ENCODE assay signal across 30 cellular contexts in genomic region chr12:93832126-93832525, GRCh38.
DNase-seq lines count a peak whose midpoint lies in the region; ATAC-seq, FAIRE-seq and TF ChIP-seq lines count a peak whose summit lies in the region.
"Had no signal": no experiment of that assay in that cellular context is flagged by ENCODE, and none has a peak within 500 bp of the region (broad histone marks: within the 10 kb centered on the region; RNA-seq: fewer than 3 reads in every experiment).

No MANE protein-coding gene starts in this region.

- TF ChIP-seq POLR2A in IMR-90 (IDR thresholded peaks at IDR 0.05; ENCODE audit: low read depth, low read length), result no peak

- DNase-seq in AG20443 (ENCODE audit: low spot score), result peak; percentile 40
- DNase-seq in IMR-90, result peak; percentile 66
- peak; percentile 33 for DNase-seq in RPMI7951 (ENCODE audit: low read depth)
- peak; percentile 65 for DNase-seq in fibroblast of peridontal ligament (ENCODE audit: extremely low read depth)
- DNase-seq in activated CD4-positive, alpha-beta memory T cell treated with anti-CD3 and anti-CD28 coated beads for 36 hours, result no peak
- DNase-seq in frontal cortex (ENCODE audit: low spot score in 2 of 2), result no peak
- no peak for DNase-seq in hepatocyte (ENCODE audit: low spot score)
- DNase-seq: Caco-2; CD8-positive, alpha-beta T cell; DMS 273 treated with DMSO at 0.1 percent for 48 hours; DMS79; H7; KG1; NCI-H1105; NCI-H146; NCI-H1930; NCI-H446; NCI-H524 treated with DMSO at 0.1 percent for 48 hours; NCI-H774; NK-92 treated with Interleukin-12 subunit alpha and Interleukin-12 subunit beta, amount 100 ng/mL, for 24 hours; SK-N-SH; SW 1271 had no signal

- POLR2A ChIA-PET in IMR-90 (lab: Charles Lee; ENCODE audit: unreplicated experiment), result no interaction called here
- POLR2A ChIA-PET in activated CD4-positive, alpha-beta memory T cell treated with anti-CD3 and anti-CD28 coated beads for 36 hours (lab: Charles Lee), result no interaction called here

- peaks cover 5% of the 10 kb centered on the region for H3K4me1 Mint-ChIP-seq in activated CD4-positive, alpha-beta memory T cell treated with anti-CD3 and anti-CD28 coated beads for 36 hours (ENCODE audit: low read depth)

- H3K9ac ChIP-seq in IMR-90 (ENCODE audit: low read depth, low read length), result no peak overlapping the region; the same call in 1 of the 2 replicates
- H3K9ac ChIP-seq: SK-N-SH had no signal

- H3K4me1 ChIP-seq in IMR-90 (ENCODE audit: control insufficient read depth, insufficient read depth, low read length) (peaks cover 2% of the 10 kb centered on the region; the same call in 1 of the 2 replicates), hepatocyte (ENCODE audit: insufficient read depth) (no peaks in the 10 kb centered on the region)
- H3K4me1 ChIP-seq: Caco-2 had no signal

- H2BK15ac ChIP-seq in IMR-90 (ENCODE audit: low read depth, low read length), result no peak overlapping the region

- H2BK120ac ChIP-seq in IMR-90 (ENCODE audit: low read depth, low read length), result no peak overlapping the region; the same call in 1 of the 2 replicates

- H3K4me3 Mint-ChIP-seq in activated CD4-positive, alpha-beta memory T cell treated with anti-CD3 and anti-CD28 coated beads for 36 hours, result no peak overlapping the region
- H3K4me3 Mint-ChIP-seq: B cell; CD8-positive, alpha-beta T cell; T-helper 1 cell treated with Interleukin-12 subunit alpha and Interleukin-12 subunit beta and Interleukin-4 antibody, amounts not matched to agents 30 μg/mL and 1 μg/mL, for 36 hours had no signal

- peaks cover 14% of the 10 kb centered on the region for H3K9me1 ChIP-seq in IMR-90 (ENCODE audit: insufficient read depth, low read length)

- H2AFZ ChIP-seq in IMR-90 (replicated peaks; ENCODE audit: low read length, poor library complexity), result no peak overlapping the region
- H2AFZ ChIP-seq in hepatocyte, result no peak overlapping the region

- H3K9me2 ChIP-seq in hepatocyte (replicated peaks; ENCODE audit: insufficient read depth), result no peaks in the 10 kb centered on the region
- H3K9me2 ChIP-seq: SK-N-SH had no signal

- FAIRE-seq in frontal cortex (lab: Jason Lieb, UNC), result no peak
- FAIRE-seq: A204.1, GM12892, HTR-8/SVneo, RCC 7860 had no signal

- TF ChIP-seq RAD21 in IMR-90 (IDR thresholded peaks at IDR 0.05; ENCODE audit: low read length), result no peak

- H3K79me1 ChIP-seq in IMR-90 (ENCODE audit: low read depth in 1 of 2, low read length in 2 of 2), result peaks cover 0 to 8% of the 10 kb centered on the region in 2 experiments; a peak in 1 of 4 replicates

- H3K4me2 ChIP-seq in IMR-90 (ENCODE audit: low read depth, low read length) (peak overlapping the region; percentile 48; the same call in 1 of the 2 replicates), hepatocyte (no peak overlapping the region)
- H3K4me2 ChIP-seq: SK-N-SH had no signal

- H2AK5ac ChIP-seq in IMR-90 (ENCODE audit: low read depth, low read length), result no peak overlapping the region

- H3K36me3 Mint-ChIP-seq in activated CD4-positive, alpha-beta memory T cell treated with anti-CD3 and anti-CD28 coated beads for 36 hours, result peaks cover 3% of the 10 kb centered on the region

- dilution Hi-C loops in IMR-90 (cut with HindIII; ENCODE audit: low sequenced_read_pairs, unreplicated experiment), result no loop called here

- ATAC-seq in IMR-90 (ENCODE audit: low read depth) (no peak; the same call in 1 of the 2 replicates), GM21619 (IDR thresholded peaks at IDR 0.05; ENCODE audit: unreplicated experiment) (no peak)
- ATAC-seq: CD8-positive, alpha-beta T cell had no signal

- H3K27me3 ChIP-seq in IMR-90 (ENCODE audit: control insufficient read depth, insufficient read depth, low read length) (no peaks in the 10 kb centered on the region), hepatocyte (no peaks in the 10 kb centered on the region)

- H3K27me3 Mint-ChIP-seq in activated CD4-positive, alpha-beta memory T cell treated with anti-CD3 and anti-CD28 coated beads for 36 hours, result no peaks in the 10 kb centered on the region
- H3K27me3 Mint-ChIP-seq: B cell had no signal

- no peak overlapping the region; the same call in 1 of the 2 replicates for H3K23ac ChIP-seq in IMR-90 (ENCODE audit: low read depth, low read length)

- H3K14ac ChIP-seq in IMR-90 (replicated peaks; ENCODE audit: low read depth, low read length), result 0 out of 2 replicates have a peak overlapping the region, but pooled peaks have one; percentile 90

- peak overlapping the region; percentile 66; the same call in 1 of the 2 replicates for H2BK20ac ChIP-seq in IMR-90 (ENCODE audit: low read depth, low read length)

- H3K27ac Mint-ChIP-seq in activated CD4-positive, alpha-beta memory T cell treated with anti-CD3 and anti-CD28 coated beads for 36 hours, result no peak overlapping the region
- H3K27ac Mint-ChIP-seq: B cell; CD8-positive, alpha-beta T cell; T-helper 1 cell treated with Interleukin-12 subunit alpha and Interleukin-12 subunit beta and Interleukin-4 antibody, amounts not matched to agents 30 μg/mL and 1 μg/mL, for 36 hours had no signal

- H3K36me3 ChIP-seq in IMR-90 (ENCODE audit: control insufficient read depth, insufficient read depth, low read length) (no peaks in the 10 kb centered on the region), hepatocyte (replicated peaks; ENCODE audit: insufficient read depth, low read depth) (no peaks in the 10 kb centered on the region)

- H4K91ac ChIP-seq in IMR-90 (ENCODE audit: insufficient read depth, low read depth, low read length), result no peak overlapping the region

- TF ChIP-seq CTCF in IMR-90 (conservative IDR thresholded peaks at IDR 0.05; ENCODE audit: low read depth, low read length) (no peak), hepatocyte (IDR thresholded peaks at IDR 0.05; ENCODE audit: poor library complexity) (no peak)

- H3K56ac ChIP-seq in IMR-90 (ENCODE audit: extremely low read depth, insufficient read depth, low read length), result no peak overlapping the region

- no peak overlapping the region for H4K5ac ChIP-seq in IMR-90 (ENCODE audit: low read depth, low read length)

- no CpG with 5 or more reads among the region's 2 CpGs for WGBS in IMR-90 (ENCODE audit: extremely low coverage in 2 of 2, insufficient read length in 1 of 2), 2 experiments
- whole genome bisulfite sequencing in hepatocyte (ENCODE audit: low lambda C conversion rate, missing lambda C conversion rate), result 76% methylated on average over 2 of the region's 2 CpGs

- H3K79me2 ChIP-seq in hepatocyte, result no peaks in the 10 kb centered on the region

- H4K20me1 ChIP-seq in IMR-90 (ENCODE audit: insufficient read depth, low read length), result no peaks in the 10 kb centered on the region
- H4K20me1 ChIP-seq in hepatocyte (ENCODE audit: insufficient read depth, poor library complexity, severe bottlenecking), result no peaks in the 10 kb centered on the region

- H4K8ac ChIP-seq in IMR-90 (ENCODE audit: low read depth in 2 of 2, low read length in 2 of 2), result no peak overlapping the region

- H3K9me3 ChIP-seq in IMR-90 (ENCODE audit: control insufficient read depth, insufficient read depth, low read length) (no peaks in the 10 kb centered on the region), hepatocyte (ENCODE audit: low read depth) (no peaks in the 10 kb centered on the region)
- H3K9me3 ChIP-seq: Caco-2, SK-N-SH had no signal

- CTCF ChIA-PET in IMR-90 (lab: Yijun Ruan, JAX), result no interaction called here
- CTCF ChIA-PET in activated CD4-positive, alpha-beta memory T cell treated with anti-CD3 and anti-CD28 coated beads for 36 hours (lab: Charles Lee), result no interaction called here

- H2BK5ac ChIP-seq in IMR-90 (ENCODE audit: low read depth, low read length, poor library complexity, severe bottlenecking), result no peak overlapping the region

- H3K4me3 ChIP-seq in IMR-90 (ENCODE audit: insufficient read depth, low read depth, low read length), result no peak overlapping the region
- no peak overlapping the region for H3K4me3 ChIP-seq in hepatocyte

- BruUV-seq in IMR-90 (replicated peaks; lab: Mats Ljungman, UMichigan), result no TSS peak

- H3K4ac ChIP-seq in IMR-90 (ENCODE audit: low read depth, low read length), result no peak overlapping the region

- H3K27ac ChIP-seq in IMR-90 (ENCODE audit: insufficient read depth, low read length) (no peak overlapping the region), hepatocyte (no peak overlapping the region)
- H3K27ac ChIP-seq: C4-2B had no signal

- in situ Hi-C loops in IMR-90 (cut with MboI; ENCODE audit: low sequenced_read_pairs), result no loop called here

- no peak overlapping the region for H2AK9ac ChIP-seq in IMR-90 (replicated peaks; ENCODE audit: low read depth, low read length, poor library complexity)

- no peaks in the 10 kb centered on the region for H3K9me3 Mint-ChIP-seq in activated CD4-positive, alpha-beta memory T cell treated with anti-CD3 and anti-CD28 coated beads for 36 hours
- H3K9me3 Mint-ChIP-seq: CD8-positive, alpha-beta T cell; T-helper 1 cell treated with Interleukin-12 subunit alpha and Interleukin-12 subunit beta and Interleukin-4 antibody, amounts not matched to agents 30 μg/mL and 1 μg/mL, for 36 hours had no signal

- peak overlapping the region; percentile 45; the same call in 1 of the 2 replicates for H3K18ac ChIP-seq in IMR-90 (ENCODE audit: low read depth, low read length)

- intact Hi-C loops in IMR-90 (cut with micrococcal nuclease), result no loop called here
- intact Hi-C loops in activated CD4-positive, alpha-beta memory T cell treated with anti-CD3 and anti-CD28 coated beads for 36 hours (cut with micrococcal nuclease), result no loop called here

TF ChIP-seq in IMR-90, 13 proteins besides CTCF, POLR2A, EP300 and RAD21:
- TF ChIP-seq CEBPB (IDR thresholded peaks at IDR 0.05; ENCODE audit: low read depth, low read length) (no peak), MAFK (IDR thresholded peaks at IDR 0.05; ENCODE audit: low read depth, low read length) (no peak), MXI1 (IDR thresholded peaks at IDR 0.05; ENCODE audit: borderline replicate concordance, low read depth, low read length) (no peak), USF2 (IDR thresholded peaks at IDR 0.05; ENCODE audit: low read depth, low read length) (no peak), RCOR1 (IDR thresholded peaks at IDR 0.05; ENCODE audit: insufficient replicate concordance, low read length) (no peak)

Comparison
In these comparisons a context has a peak if more than half of its experiments do, and no peak if none do; other contexts are left out.
1. DNase-seq: peak in AG20443 (single experiment), IMR-90 (single experiment), RPMI7951 (single experiment) and fibroblast of peridontal ligament (single experiment); none in activated CD4-positive, alpha-beta memory T cell treated with anti-CD3 and anti-CD28 coated beads for 36 hours (single experiment), frontal cortex (0 of 2) and hepatocyte (single experiment).